In genomic region chr10:64873959-64874358, GRCh38 we compare ENCODE assay signal across 19 cellular contexts.
"Had no signal": no experiment of that assay in that cellular context is flagged by ENCODE, and none has a peak within 500 bp of the region (broad histone marks: within the 10 kb centered on the region; RNA-seq: fewer than 3 reads in every experiment).

No MANE protein-coding gene starts in this region.

- DNase-seq: effector memory CD8-positive, alpha-beta T cell; esophagus squamous epithelium; foreskin keratinocyte; kidney glomerular epithelial cell; naive thymus-derived CD4-positive, alpha-beta T cell; nephron progenitor cell; posterior cingulate gyrus; sigmoid colon; stimulated activated CD4-positive, alpha-beta T cell treated with anti-CD3 and anti-CD28 coated beads, Interleukin-2, amount 100 ng/mL, for 24 hours; stimulated activated CD4-positive, alpha-beta T cell treated with anti-CD3 and anti-CD28 coated beads, Interleukin-4, amount 100 ng/mL, for 4 hours; stimulated activated naive CD4-positive, alpha-beta T cell; stomach; substantia nigra; trophoblast cell had no signal

- H3K4me3 ChIP-seq: esophagus squamous epithelium, hepatocyte, right atrium auricular region, sigmoid colon, skin epidermis, stomach, thoracic aorta had no signal

- H3K4me1 ChIP-seq: esophagus squamous epithelium, foreskin keratinocyte, right atrium auricular region, sigmoid colon, stomach had no signal

- H3K27me3 ChIP-seq: esophagus squamous epithelium, foreskin keratinocyte, hepatocyte, neutrophil, right atrium auricular region, sigmoid colon, stomach had no signal

- H3K36me3 ChIP-seq: esophagus squamous epithelium, neutrophil, right atrium auricular region, sigmoid colon, stomach, thoracic aorta had no signal

- H2AFZ ChIP-seq: hepatocyte had no signal

- H3K4me2 ChIP-seq: hepatocyte had no signal

- H3K9me3 ChIP-seq: esophagus squamous epithelium, neutrophil, right atrium auricular region, sigmoid colon, stomach, thoracic aorta had no signal

- H3K79me2 ChIP-seq: hepatocyte had no signal

- H3K27ac ChIP-seq: esophagus squamous epithelium, foreskin keratinocyte, hepatocyte, neutrophil, right atrium auricular region, sigmoid colon, skin epidermis, stomach, thoracic aorta had no signal

- ATAC-seq: effector memory CD8-positive, alpha-beta T cell; foreskin keratinocyte; naive thymus-derived CD4-positive, alpha-beta T cell had no signal
